In the genomic region with DNA sequence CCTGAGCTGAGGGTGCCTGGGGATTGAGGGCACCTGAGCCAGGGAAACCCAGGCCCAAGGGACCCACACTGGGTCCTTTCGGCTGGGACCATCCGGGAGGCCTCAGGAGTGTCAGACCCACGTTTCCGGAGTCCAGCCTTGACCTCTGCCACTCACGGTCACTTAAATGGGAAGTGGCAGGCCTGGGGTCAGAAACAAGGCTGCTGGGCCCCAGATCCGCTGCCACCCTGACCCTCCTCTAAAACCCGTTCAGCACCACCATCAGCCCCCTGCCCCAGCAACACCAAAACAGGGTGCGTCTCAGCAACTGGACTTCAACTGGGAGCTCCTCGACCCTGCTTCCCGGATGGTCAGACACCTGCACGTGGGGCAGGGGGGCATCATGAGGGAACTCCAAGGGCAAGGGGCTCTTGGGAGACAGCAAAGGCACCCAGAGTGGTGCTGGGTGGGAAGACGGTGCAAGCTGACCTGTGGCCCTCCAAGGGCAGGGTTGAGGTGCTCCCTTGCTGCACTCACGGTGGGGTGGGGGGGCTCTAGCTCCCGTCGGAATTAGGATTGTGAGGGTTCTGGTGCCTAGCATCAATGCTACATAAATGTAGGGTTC, we compare ENCODE assay signal across 3 cellular contexts.
A peak's percentile ranks its signal among the peaks of the same experiment; 100 is the strongest.
TF ChIP-seq lines count a peak whose summit lies in the region.

No MANE protein-coding gene starts in this region.

TF ChIP-seq in SK-N-SH, 30 proteins besides CTCF, POLR2A, EP300 and RAD21:
- no peak for TF ChIP-seq ELF1 (IDR thresholded peaks at IDR 0.05)
- TF ChIP-seq, protein P1, sequence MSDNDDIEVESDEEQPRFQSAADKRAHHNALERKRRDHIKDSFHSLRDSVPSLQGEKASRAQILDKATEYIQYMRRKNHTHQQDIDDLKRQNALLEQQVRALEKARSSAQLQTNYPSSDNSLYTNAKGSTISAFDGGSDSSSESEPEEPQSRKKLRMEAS (IDR thresholded peaks at IDR 0.05; ENCODE audit: low read depth) = no peak
- no peak for TF ChIP-seq TEAD4 (IDR thresholded peaks at IDR 0.05; ENCODE audit: borderline replicate concordance, insufficient read depth)
- TF ChIP-seq TAF1 (IDR thresholded peaks at IDR 0.05; ENCODE audit: borderline replicate concordance, low read depth, low read length) = no peak
- no peak for TF ChIP-seq FOSL2 (IDR thresholded peaks at IDR 0.05; ENCODE audit: borderline replicate concordance, low read depth)
- no peak for TF ChIP-seq TCF12 (IDR thresholded peaks at IDR 0.05)
- no peak for TF ChIP-seq YY1 (IDR thresholded peaks at IDR 0.05; ENCODE audit: low read depth)
- no peak for TF ChIP-seq SMC3 (IDR thresholded peaks at IDR 0.05; ENCODE audit: low read depth, low read length)
- TF ChIP-seq, protein P2, sequence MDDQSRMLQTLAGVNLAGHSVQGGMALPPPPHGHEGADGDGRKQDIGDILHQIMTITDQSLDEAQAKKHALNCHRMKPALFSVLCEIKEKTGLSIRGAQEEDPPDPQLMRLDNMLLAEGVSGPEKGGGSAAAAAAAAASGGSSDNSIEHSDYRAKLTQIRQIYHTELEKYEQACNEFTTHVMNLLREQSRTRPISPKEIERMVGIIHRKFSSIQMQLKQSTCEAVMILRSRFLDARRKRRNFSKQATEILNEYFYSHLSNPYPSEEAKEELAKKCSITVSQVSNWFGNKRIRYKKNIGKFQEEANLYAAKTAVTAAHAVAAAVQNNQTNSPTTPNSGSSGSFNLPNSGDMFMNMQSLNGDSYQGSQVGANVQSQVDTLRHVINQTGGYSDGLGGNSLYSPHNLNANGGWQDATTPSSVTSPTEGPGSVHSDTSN (IDR thresholded peaks at IDR 0.05) = no peak
- no peak for TF ChIP-seq MEF2A (IDR thresholded peaks at IDR 0.05; ENCODE audit: borderline replicate concordance, low read depth)
- TF ChIP-seq NFIC (IDR thresholded peaks at IDR 0.05; ENCODE audit: borderline replicate concordance) = no peak
- TF ChIP-seq, protein P3, sequence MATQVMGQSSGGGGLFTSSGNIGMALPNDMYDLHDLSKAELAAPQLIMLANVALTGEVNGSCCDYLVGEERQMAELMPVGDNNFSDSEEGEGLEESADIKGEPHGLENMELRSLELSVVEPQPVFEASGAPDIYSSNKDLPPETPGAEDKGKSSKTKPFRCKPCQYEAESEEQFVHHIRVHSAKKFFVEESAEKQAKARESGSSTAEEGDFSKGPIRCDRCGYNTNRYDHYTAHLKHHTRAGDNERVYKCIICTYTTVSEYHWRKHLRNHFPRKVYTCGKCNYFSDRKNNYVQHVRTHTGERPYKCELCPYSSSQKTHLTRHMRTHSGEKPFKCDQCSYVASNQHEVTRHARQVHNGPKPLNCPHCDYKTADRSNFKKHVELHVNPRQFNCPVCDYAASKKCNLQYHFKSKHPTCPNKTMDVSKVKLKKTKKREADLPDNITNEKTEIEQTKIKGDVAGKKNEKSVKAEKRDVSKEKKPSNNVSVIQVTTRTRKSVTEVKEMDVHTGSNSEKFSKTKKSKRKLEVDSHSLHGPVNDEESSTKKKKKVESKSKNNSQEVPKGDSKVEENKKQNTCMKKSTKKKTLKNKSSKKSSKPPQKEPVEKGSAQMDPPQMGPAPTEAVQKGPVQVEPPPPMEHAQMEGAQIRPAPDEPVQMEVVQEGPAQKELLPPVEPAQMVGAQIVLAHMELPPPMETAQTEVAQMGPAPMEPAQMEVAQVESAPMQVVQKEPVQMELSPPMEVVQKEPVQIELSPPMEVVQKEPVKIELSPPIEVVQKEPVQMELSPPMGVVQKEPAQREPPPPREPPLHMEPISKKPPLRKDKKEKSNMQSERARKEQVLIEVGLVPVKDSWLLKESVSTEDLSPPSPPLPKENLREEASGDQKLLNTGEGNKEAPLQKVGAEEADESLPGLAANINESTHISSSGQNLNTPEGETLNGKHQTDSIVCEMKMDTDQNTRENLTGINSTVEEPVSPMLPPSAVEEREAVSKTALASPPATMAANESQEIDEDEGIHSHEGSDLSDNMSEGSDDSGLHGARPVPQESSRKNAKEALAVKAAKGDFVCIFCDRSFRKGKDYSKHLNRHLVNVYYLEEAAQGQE (IDR thresholded peaks at IDR 0.05; ENCODE audit: low read depth, low read length) = no peak
- no peak for TF ChIP-seq POLR2AphosphoS5 (IDR thresholded peaks at IDR 0.05; ENCODE audit: low read depth, low read length)
- TF ChIP-seq RCOR1 (IDR thresholded peaks at IDR 0.05; ENCODE audit: low read length) = no peak
- no peak for TF ChIP-seq FOXJ3 (CRISPR knock-in tag; IDR thresholded peaks at IDR 0.05)
- TF ChIP-seq RFX5 (IDR thresholded peaks at IDR 0.05; ENCODE audit: low read length) = no peak

TF ChIP-seq in SK-N-SH treated with all-trans-retinoic acid at 6 μM for 48 hours, 23 proteins besides CTCF, POLR2A, EP300 and RAD21:
- TF ChIP-seq ESRRG (CRISPR knock-in tag; IDR thresholded peaks at IDR 0.05) = no peak
- TF ChIP-seq, protein P4, sequence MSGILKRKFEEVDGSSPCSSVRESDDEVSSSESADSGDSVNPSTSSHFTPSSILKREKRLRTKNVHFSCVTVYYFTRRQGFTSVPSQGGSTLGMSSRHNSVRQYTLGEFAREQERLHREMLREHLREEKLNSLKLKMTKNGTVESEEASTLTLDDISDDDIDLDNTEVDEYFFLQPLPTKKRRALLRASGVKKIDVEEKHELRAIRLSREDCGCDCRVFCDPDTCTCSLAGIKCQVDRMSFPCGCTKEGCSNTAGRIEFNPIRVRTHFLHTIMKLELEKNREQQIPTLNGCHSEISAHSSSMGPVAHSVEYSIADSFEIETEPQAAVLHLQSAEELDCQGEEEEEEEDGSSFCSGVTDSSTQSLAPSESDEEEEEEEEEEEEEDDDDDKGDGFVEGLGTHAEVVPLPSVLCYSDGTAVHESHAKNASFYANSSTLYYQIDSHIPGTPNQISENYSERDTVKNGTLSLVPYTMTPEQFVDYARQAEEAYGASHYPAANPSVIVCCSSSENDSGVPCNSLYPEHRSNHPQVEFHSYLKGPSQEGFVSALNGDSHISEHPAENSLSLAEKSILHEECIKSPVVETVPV (CRISPR knock-in tag; IDR thresholded peaks at IDR 0.05) = no peak
- TF ChIP-seq CSDC2 (CRISPR knock-in tag; IDR thresholded peaks at IDR 0.05) = no peak
- no peak for TF ChIP-seq ZNF565 (CRISPR knock-in tag; conservative IDR thresholded peaks at IDR 0.05; ENCODE audit: low read depth)
- no peak for TF ChIP-seq TCF4 (CRISPR knock-in tag; IDR thresholded peaks at IDR 0.05; ENCODE audit: borderline replicate concordance)
- TF ChIP-seq OSR1 (CRISPR knock-in tag; IDR thresholded peaks at IDR 0.05) = no peak
- TF ChIP-seq, protein P5, sequence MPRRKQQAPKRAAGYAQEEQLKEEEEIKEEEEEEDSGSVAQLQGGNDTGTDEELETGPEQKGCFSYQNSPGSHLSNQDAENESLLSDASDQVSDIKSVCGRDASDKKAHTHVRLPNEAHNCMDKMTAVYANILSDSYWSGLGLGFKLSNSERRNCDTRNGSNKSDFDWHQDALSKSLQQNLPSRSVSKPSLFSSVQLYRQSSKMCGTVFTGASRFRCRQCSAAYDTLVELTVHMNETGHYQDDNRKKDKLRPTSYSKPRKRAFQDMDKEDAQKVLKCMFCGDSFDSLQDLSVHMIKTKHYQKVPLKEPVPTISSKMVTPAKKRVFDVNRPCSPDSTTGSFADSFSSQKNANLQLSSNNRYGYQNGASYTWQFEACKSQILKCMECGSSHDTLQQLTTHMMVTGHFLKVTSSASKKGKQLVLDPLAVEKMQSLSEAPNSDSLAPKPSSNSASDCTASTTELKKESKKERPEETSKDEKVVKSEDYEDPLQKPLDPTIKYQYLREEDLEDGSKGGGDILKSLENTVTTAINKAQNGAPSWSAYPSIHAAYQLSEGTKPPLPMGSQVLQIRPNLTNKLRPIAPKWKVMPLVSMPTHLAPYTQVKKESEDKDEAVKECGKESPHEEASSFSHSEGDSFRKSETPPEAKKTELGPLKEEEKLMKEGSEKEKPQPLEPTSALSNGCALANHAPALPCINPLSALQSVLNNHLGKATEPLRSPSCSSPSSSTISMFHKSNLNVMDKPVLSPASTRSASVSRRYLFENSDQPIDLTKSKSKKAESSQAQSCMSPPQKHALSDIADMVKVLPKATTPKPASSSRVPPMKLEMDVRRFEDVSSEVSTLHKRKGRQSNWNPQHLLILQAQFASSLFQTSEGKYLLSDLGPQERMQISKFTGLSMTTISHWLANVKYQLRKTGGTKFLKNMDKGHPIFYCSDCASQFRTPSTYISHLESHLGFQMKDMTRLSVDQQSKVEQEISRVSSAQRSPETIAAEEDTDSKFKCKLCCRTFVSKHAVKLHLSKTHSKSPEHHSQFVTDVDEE (CRISPR knock-in tag; IDR thresholded peaks at IDR 0.05) = no peak

TF ChIP-seq in HepG2, 621 proteins besides CTCF, POLR2A, EP300 and RAD21 (continues in another document):
- TF ChIP-seq BRD4 (CRISPR knock-in tag; IDR thresholded peaks at IDR 0.05) (no peak), PAWR (CRISPR knock-in tag; IDR thresholded peaks at IDR 0.05; ENCODE audit: borderline replicate concordance) (no peak), ZNF260 (CRISPR knock-in tag; IDR thresholded peaks at IDR 0.05; ENCODE audit: borderline replicate concordance, low read depth) (no peak), ZNF274 (CRISPR knock-in tag; IDR thresholded peaks at IDR 0.05) (no peak), ELF1 (CRISPR knock-in tag; IDR thresholded peaks at IDR 0.05) (no peak), POGZ (CRISPR knock-in tag; IDR thresholded peaks at IDR 0.05) (no peak), NR2F6 (IDR thresholded peaks at IDR 0.05) (peak; percentile 39; the same call in 1 of the 2 replicates), NR2F6 (CRISPR knock-in tag; IDR thresholded peaks at IDR 0.05) (peak; percentile 36; the same call in 1 of the 2 replicates), TP53 (CRISPR knock-in tag; conservative IDR thresholded peaks at IDR 0.05) (no peak), RORA (CRISPR knock-in tag; IDR thresholded peaks at IDR 0.05) (no peak), ONECUT2 (CRISPR knock-in tag; IDR thresholded peaks at IDR 0.05) (no peak), ZNF563 (CRISPR knock-in tag; IDR thresholded peaks at IDR 0.05) (peak; percentile 90)
- TF ChIP-seq, protein P6, sequence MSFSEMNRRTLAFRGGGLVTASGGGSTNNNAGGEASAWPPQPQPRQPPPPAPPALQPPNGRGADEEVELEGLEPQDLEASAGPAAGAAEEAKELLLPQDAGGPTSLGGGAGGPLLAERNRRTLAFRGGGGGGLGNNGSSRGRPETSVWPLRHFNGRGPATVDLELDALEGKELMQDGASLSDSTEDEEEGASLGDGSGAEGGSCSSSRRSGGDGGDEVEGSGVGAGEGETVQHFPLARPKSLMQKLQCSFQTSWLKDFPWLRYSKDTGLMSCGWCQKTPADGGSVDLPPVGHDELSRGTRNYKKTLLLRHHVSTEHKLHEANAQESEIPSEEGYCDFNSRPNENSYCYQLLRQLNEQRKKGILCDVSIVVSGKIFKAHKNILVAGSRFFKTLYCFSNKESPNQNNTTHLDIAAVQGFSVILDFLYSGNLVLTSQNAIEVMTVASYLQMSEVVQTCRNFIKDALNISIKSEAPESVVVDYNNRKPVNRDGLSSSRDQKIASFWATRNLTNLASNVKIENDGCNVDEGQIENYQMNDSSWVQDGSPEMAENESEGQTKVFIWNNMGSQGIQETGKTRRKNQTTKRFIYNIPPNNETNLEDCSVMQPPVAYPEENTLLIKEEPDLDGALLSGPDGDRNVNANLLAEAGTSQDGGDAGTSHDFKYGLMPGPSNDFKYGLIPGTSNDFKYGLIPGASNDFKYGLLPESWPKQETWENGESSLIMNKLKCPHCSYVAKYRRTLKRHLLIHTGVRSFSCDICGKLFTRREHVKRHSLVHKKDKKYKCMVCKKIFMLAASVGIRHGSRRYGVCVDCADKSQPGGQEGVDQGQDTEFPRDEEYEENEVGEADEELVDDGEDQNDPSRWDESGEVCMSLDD (CRISPR knock-in tag; IDR thresholded peaks at IDR 0.05; ENCODE audit: borderline replicate concordance) = no peak
- TF ChIP-seq, protein P7, sequence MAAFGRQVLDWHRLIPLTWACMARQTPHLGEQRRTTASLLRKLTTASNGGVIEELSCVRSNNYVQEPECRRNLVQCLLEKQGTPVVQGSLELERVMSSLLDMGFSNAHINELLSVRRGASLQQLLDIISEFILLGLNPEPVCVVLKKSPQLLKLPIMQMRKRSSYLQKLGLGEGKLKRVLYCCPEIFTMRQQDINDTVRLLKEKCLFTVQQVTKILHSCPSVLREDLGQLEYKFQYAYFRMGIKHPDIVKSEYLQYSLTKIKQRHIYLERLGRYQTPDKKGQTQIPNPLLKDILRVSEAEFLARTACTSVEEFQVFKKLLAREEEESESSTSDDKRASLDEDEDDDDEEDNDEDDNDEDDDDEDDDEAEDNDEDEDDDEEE (CRISPR knock-in tag; IDR thresholded peaks at IDR 0.05) = no peak
- TF ChIP-seq, protein P8, sequence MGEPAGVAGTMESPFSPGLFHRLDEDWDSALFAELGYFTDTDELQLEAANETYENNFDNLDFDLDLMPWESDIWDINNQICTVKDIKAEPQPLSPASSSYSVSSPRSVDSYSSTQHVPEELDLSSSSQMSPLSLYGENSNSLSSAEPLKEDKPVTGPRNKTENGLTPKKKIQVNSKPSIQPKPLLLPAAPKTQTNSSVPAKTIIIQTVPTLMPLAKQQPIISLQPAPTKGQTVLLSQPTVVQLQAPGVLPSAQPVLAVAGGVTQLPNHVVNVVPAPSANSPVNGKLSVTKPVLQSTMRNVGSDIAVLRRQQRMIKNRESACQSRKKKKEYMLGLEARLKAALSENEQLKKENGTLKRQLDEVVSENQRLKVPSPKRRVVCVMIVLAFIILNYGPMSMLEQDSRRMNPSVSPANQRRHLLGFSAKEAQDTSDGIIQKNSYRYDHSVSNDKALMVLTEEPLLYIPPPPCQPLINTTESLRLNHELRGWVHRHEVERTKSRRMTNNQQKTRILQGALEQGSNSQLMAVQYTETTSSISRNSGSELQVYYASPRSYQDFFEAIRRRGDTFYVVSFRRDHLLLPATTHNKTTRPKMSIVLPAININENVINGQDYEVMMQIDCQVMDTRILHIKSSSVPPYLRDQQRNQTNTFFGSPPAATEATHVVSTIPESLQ (CRISPR knock-in tag; conservative IDR thresholded peaks at IDR 0.05) = no peak
- TF ChIP-seq, protein P9, sequence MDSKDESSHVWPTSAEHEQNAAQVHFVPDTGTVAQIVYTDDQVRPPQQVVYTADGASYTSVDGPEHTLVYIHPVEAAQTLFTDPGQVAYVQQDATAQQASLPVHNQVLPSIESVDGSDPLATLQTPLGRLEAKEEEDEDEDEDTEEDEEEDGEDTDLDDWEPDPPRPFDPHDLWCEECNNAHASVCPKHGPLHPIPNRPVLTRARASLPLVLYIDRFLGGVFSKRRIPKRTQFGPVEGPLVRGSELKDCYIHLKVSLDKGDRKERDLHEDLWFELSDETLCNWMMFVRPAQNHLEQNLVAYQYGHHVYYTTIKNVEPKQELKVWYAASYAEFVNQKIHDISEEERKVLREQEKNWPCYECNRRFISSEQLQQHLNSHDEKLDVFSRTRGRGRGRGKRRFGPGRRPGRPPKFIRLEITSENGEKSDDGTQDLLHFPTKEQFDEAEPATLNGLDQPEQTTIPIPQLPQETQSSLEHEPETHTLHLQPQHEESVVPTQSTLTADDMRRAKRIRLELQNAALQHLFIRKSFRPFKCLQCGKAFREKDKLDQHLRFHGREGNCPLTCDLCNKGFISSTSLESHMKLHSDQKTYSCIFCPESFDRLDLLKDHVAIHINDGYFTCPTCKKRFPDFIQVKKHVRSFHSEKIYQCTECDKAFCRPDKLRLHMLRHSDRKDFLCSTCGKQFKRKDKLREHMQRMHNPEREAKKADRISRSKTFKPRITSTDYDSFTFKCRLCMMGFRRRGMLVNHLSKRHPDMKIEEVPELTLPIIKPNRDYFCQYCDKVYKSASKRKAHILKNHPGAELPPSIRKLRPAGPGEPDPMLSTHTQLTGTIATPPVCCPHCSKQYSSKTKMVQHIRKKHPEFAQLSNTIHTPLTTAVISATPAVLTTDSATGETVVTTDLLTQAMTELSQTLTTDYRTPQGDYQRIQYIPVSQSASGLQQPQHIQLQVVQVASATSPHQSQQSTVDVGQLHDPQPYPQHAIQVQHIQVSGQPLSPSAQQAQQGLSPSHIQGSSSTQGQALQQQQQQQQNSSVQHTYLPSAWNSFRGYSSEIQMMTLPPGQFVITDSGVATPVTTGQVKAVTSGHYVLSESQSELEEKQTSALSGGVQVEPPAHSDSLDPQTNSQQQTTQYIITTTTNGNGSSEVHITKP (CRISPR knock-in tag; IDR thresholded peaks at IDR 0.05; ENCODE audit: low read depth) = no peak
- TF ChIP-seq, protein P10, sequence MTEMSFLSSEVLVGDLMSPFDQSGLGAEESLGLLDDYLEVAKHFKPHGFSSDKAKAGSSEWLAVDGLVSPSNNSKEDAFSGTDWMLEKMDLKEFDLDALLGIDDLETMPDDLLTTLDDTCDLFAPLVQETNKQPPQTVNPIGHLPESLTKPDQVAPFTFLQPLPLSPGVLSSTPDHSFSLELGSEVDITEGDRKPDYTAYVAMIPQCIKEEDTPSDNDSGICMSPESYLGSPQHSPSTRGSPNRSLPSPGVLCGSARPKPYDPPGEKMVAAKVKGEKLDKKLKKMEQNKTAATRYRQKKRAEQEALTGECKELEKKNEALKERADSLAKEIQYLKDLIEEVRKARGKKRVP (CRISPR knock-in tag; IDR thresholded peaks at IDR 0.05) = no peak
